Comparison of ENCODE assay signal across 18 cellular contexts in genomic region chr7:6575246-6576023, GRCh38. TPM values are rescaled to one million over a fixed set of nuclear protein-coding genes. Genes with fewer than 3 reads are reported as not detected.
DNase-seq lines count a peak whose midpoint lies in the region; ATAC-seq, FAIRE-seq and TF ChIP-seq lines count a peak whose summit lies in the region.
"Had no signal": no experiment of that assay in that cellular context is flagged by ENCODE, and none has a peak within 500 bp of the region (broad histone marks: within the 10 kb centered on the region; RNA-seq: fewer than 3 reads in every experiment).

No MANE protein-coding gene starts in this region.

- peak overlapping the region; percentile 99 for H3K4me3 ChIP-seq in Loucy (ENCODE audit: low read length, poor library complexity, severe bottlenecking)
- H3K4me3 ChIP-seq in K562, result no peak overlapping the region
- H3K4me3 ChIP-seq in osteoblast (ENCODE audit: insufficient read depth, low read length), result no peak overlapping the region
- H3K4me3 ChIP-seq in stomach, result no peak overlapping the region
- H3K4me3 ChIP-seq: sigmoid colon had no signal

- CTCF ChIA-PET in activated naive CD4-positive, alpha-beta T cell treated with anti-CD3 and anti-CD28 coated beads for 36 hours (lab: Charles Lee), result interaction anchor here (0.6 to 3.8 kb wide), 11 partner anchors 15 to 720 kb away, joined by 3 to 36 read pairs (median 3); no protein-coding TSS in a partner anchor
- CTCF ChIA-PET in K562 (lab: Yijun Ruan, JAX; ENCODE audit: low intra/inter-chr PET ratio), result no interaction called here

- peak overlapping the region; percentile 78 for H3K4me3 Mint-ChIP-seq in activated naive CD4-positive, alpha-beta T cell treated with anti-CD3 and anti-CD28 coated beads for 36 hours

- FAIRE-seq in K562 (lab: Jason Lieb, UNC), result no peak

- TF ChIP-seq POLR2A in K562 (conservative IDR thresholded peaks at IDR 0.05) (no peak), stomach (IDR thresholded peaks at IDR 0.05) (no peak)

- H4K20me1 ChIP-seq in Loucy (ENCODE audit: insufficient read depth, low read length, poor library complexity, severe bottlenecking), result no peaks in the 10 kb centered on the region
- H4K20me1 ChIP-seq in K562 (replicated peaks; ENCODE audit: control insufficient read depth, insufficient read depth, low read length), result no peaks in the 10 kb centered on the region
- H4K20me1 ChIP-seq in osteoblast (ENCODE audit: insufficient read depth, low read length), result no peaks in the 10 kb centered on the region

- H3K9me1 ChIP-seq in K562 (ENCODE audit: control insufficient read depth, insufficient read depth, low read length), result no peaks in the 10 kb centered on the region

- no peak for TF ChIP-seq EP300 in K562 (IDR thresholded peaks at IDR 0.05; ENCODE audit: low read length)
- TF ChIP-seq EP300 in stomach (IDR thresholded peaks at IDR 0.05), result no peak

- DNase-seq in activated naive CD4-positive, alpha-beta T cell treated with anti-CD3 and anti-CD28 coated beads for 36 hours, result no peak
- DNase-seq in activated naive CD4-positive, alpha-beta T cell treated with anti-CD3 and anti-CD28 coated beads, Interleukin-2, amount 50 U/mL, for 16 hours, result no peak
- DNase-seq in K562 (ENCODE audit: extremely low read depth in 1 of 4, low spot score in 3 of 4) (no peak), osteoblast (ENCODE audit: insufficient read length, low spot score, missing footprints) (peak; percentile 72), AG08395 (ENCODE audit: low spot score) (no peak), stomach (no peak)
- DNase-seq: activated CD8-positive, alpha-beta memory T cell treated with anti-CD3 and anti-CD28 coated beads for 24 hours; activated gamma-delta T cell treated with Interleukin-2 at 50 U/mL for 16 hours; effector CD4-positive, alpha-beta T cell; esophagus squamous epithelium; MG63; sigmoid colon; SK-N-SH; stimulated activated CD4-positive, alpha-beta T cell treated with anti-CD3 and anti-CD28 coated beads, Interleukin-1b, Interleukin-23, amount 100 ng/mL, for 48 hours had no signal

- H3K27me3 Mint-ChIP-seq in activated naive CD4-positive, alpha-beta T cell treated with anti-CD3 and anti-CD28 coated beads for 36 hours (ENCODE audit: low read depth), result no peaks in the 10 kb centered on the region

- BruUV-seq in K562 (replicated peaks; lab: Mats Ljungman, UMichigan), result no TSS peak

- H3K36me3 Mint-ChIP-seq in activated naive CD4-positive, alpha-beta T cell treated with anti-CD3 and anti-CD28 coated beads for 36 hours (ENCODE audit: low read depth), result peaks cover 8% of the 10 kb centered on the region

- H3F3A ChIP-seq in Loucy (ENCODE audit: low read depth), result no peaks in the 10 kb centered on the region; the same call in 1 of the 2 replicates

- H3K4me1 ChIP-seq in Loucy (ENCODE audit: insufficient read depth, low read length, poor library complexity, severe bottlenecking) (peaks cover 6% of the 10 kb centered on the region), K562 (replicated peaks in 1 of 2; ENCODE audit: control insufficient read depth in 2 of 2, insufficient read depth in 2 of 2, low read length in 2 of 2) (peaks cover 13 to 20% of the 10 kb centered on the region in 2 experiments), osteoblast (ENCODE audit: insufficient read depth, low read length) (peaks cover 2% of the 10 kb centered on the region), stomach (peaks cover 0 to 16% (median 12%) of the 10 kb centered on the region in 4 donors)

- H3K4me2 ChIP-seq in Loucy (ENCODE audit: low read depth, low read length, poor library complexity, severe bottlenecking), result peak overlapping the region; percentile 56
- peak overlapping the region; percentile 89; the same call in 1 of the 2 replicates for H3K4me2 ChIP-seq in K562 (ENCODE audit: insufficient read depth, low read length)
- no peak overlapping the region for H3K4me2 ChIP-seq in osteoblast (ENCODE audit: insufficient read depth, low read length)

- TF ChIP-seq CTCF in Loucy (conservative IDR thresholded peaks at IDR 0.05; ENCODE audit: low read length) (no peak), K562 (IDR thresholded peaks at IDR 0.05 in 2 of 3, conservative IDR thresholded peaks at IDR 0.05 in 1 of 3; ENCODE audit: insufficient read depth in 2 of 3, low read depth in 1 of 3, low read length in 3 of 3) (no peak), osteoblast (IDR thresholded peaks at IDR 0.05; ENCODE audit: extremely low read depth, low read depth, low read length) (no peak), stomach (IDR thresholded peaks at IDR 0.05) (no peak)

- no peak overlapping the region for H3K27ac Mint-ChIP-seq in activated naive CD4-positive, alpha-beta T cell treated with anti-CD3 and anti-CD28 coated beads for 36 hours

- H3K27me3 ChIP-seq in Loucy (ENCODE audit: insufficient read depth, low read length, poor library complexity, severe bottlenecking), result no peaks in the 10 kb centered on the region
- H3K27me3 ChIP-seq in K562 (ENCODE audit: control insufficient read depth in 2 of 2, insufficient read depth in 2 of 2, low read length in 2 of 2), result peaks cover 4 to 6% of the 10 kb centered on the region in 2 experiments; a peak in 2 of 5 replicates
- no peaks in the 10 kb centered on the region for H3K27me3 ChIP-seq in osteoblast (ENCODE audit: insufficient read depth, low read length)
- H3K27me3 ChIP-seq in stomach, result peaks cover 0 to 4% (median 0%) of the 10 kb centered on the region in 3 donors
- H3K27me3 ChIP-seq: esophagus squamous epithelium, MG63, sigmoid colon had no signal

- 68% methylated on average over 9 of the region's 9 CpGs for WGBS in K562 (ENCODE audit: insufficient coverage, low coverage, missing lambda C conversion rate)
- WGBS in stomach, 5 donors, result 65 to 77% (median 75%) methylated on average over 9 of the region's 9 CpGs

- in situ Hi-C loops in K562 (cut with MboI), result no loop called here

- H3K79me2 ChIP-seq in Loucy (ENCODE audit: insufficient read depth, low read length) (0 out of 2 replicates have a peak, but pooled peaks cover 12% of the 10 kb centered on the region), K562 (ENCODE audit: control insufficient read depth, insufficient read depth, low read length) (peaks cover 20% of the 10 kb centered on the region), osteoblast (ENCODE audit: insufficient read depth, low read length) (no peaks in the 10 kb centered on the region)

- no peaks in the 10 kb centered on the region for H3K9me3 ChIP-seq in Loucy (ENCODE audit: insufficient read depth, low read depth, low read length)
- H3K9me3 ChIP-seq in K562 (replicated peaks; ENCODE audit: control insufficient read depth, insufficient read depth, low read depth, low read length), result no peaks in the 10 kb centered on the region
- H3K9me3 ChIP-seq in osteoblast (ENCODE audit: low read depth, low read length), result no peaks in the 10 kb centered on the region
- no peaks in the 10 kb centered on the region for H3K9me3 ChIP-seq in stomach
- H3K9me3 ChIP-seq: esophagus squamous epithelium, MG63, sigmoid colon, SK-N-SH had no signal

- POLR2A ChIA-PET in K562 (lab: Yijun Ruan, JAX), result interaction anchor here (0.6 to 1.7 kb wide), 4 partner anchors 8 to 70 kb away, joined by 3 to 5 read pairs (median 4); partner anchors contain the start of gene INTS15

- H2AFZ ChIP-seq in Loucy (ENCODE audit: low read length) (no peak overlapping the region), K562 (ENCODE audit: low read depth, low read length) (no peak overlapping the region), osteoblast (ENCODE audit: low read length) (no peak overlapping the region)

- no peaks in the 10 kb centered on the region for H3K9me2 ChIP-seq in Loucy (replicated peaks; ENCODE audit: low read depth, low read length)
- H3K9me2 ChIP-seq: SK-N-SH had no signal

- ATAC-seq in K562 (no peak), GM19328 (IDR thresholded peaks at IDR 0.05; ENCODE audit: unreplicated experiment) (no peak)
- ATAC-seq: PC-3 had no signal

- H3K9me3 Mint-ChIP-seq in activated naive CD4-positive, alpha-beta T cell treated with anti-CD3 and anti-CD28 coated beads for 36 hours, result no peaks in the 10 kb centered on the region

- H3K27ac ChIP-seq in K562 (ENCODE audit: extremely low read depth, low read depth, low read length) (no peak overlapping the region), osteoblast (ENCODE audit: low read depth, low read length) (no peak overlapping the region), stomach (no peak overlapping the region)
- H3K27ac ChIP-seq: esophagus squamous epithelium had no signal

- no peak for TF ChIP-seq RAD21 in K562 (CRISPR knock-in tag; conservative IDR thresholded peaks at IDR 0.05 in 1 of 2, IDR thresholded peaks at IDR 0.05 in 1 of 2)

- H3K36me3 ChIP-seq in Loucy (ENCODE audit: insufficient read depth, low read length), result no peaks in the 10 kb centered on the region
- H3K36me3 ChIP-seq in K562 (ENCODE audit: control insufficient read depth, insufficient read depth, low read length), result peaks cover 12% of the 10 kb centered on the region; the same call in 2 of the 3 replicates
- H3K36me3 ChIP-seq in osteoblast (ENCODE audit: insufficient read depth, low read length), result peaks cover 2% of the 10 kb centered on the region
- H3K36me3 ChIP-seq in stomach, result peaks cover 0 to 15% (median 13%) of the 10 kb centered on the region in 4 donors
- H3K36me3 ChIP-seq: MG63 had no signal

- intact Hi-C loops in activated naive CD4-positive, alpha-beta T cell treated with anti-CD3 and anti-CD28 coated beads for 36 hours (cut with micrococcal nuclease), result loop anchor here (2.0 kb wide), 1 partner anchor 131 kb away; the partner anchor contains the start of gene ZNF12
- intact Hi-C loops in K562 (cut with micrococcal nuclease) (no loop called here), stomach (cut with DNase I; ENCODE audit: low total_unique reads) (no loop called here)

- no peak overlapping the region for H3K9ac ChIP-seq in Loucy (ENCODE audit: low read depth, low read length, poor library complexity, severe bottlenecking)
- no peak overlapping the region for H3K9ac ChIP-seq in K562 (ENCODE audit: insufficient read depth in 1 of 2, low read depth in 2 of 2, low read length in 2 of 2)
- H3K9ac ChIP-seq: SK-N-SH had no signal

- peaks cover 20% of the 10 kb centered on the region for H3K4me1 Mint-ChIP-seq in activated naive CD4-positive, alpha-beta T cell treated with anti-CD3 and anti-CD28 coated beads for 36 hours (ENCODE audit: low read depth)

RNA-seq across cellular contexts. Expression of gene ZDHHC4, which starts 1.8 kb away (rescaled TPM):
- 10 to 100 TPM; 48.1 to 49.4 TPM for total RNA-seq in activated naive CD4-positive, alpha-beta T cell treated with anti-CD3 and anti-CD28 coated beads for 36 hours
- 108 and 190 TPM in 2 replicates for total RNA-seq in K562 (2011; cell fraction: chromatin; rRNA removed; ENCODE audit: low replicate concordance)
- total RNA-seq in K562 (2011; cell fraction: nucleolus; rRNA removed), result 140 and 154 TPM in 2 replicates
- 158 and 180 TPM in 2 replicates for total RNA-seq in K562 (2011; cell fraction: nucleoplasm; rRNA removed)
- 33.4 and 44.9 TPM in 2 replicates for total RNA-seq in K562 (2014; rRNA removed)
- total RNA-seq in K562 (2014; rRNA removed; fragmentation: Illumina TruSeq; extraction: Trizol), result 58.3 and 59.1 TPM in 2 replicates
- total RNA-seq in K562 (2015; rRNA removed; fragmentation: Illumina TruSeq; extraction: Trizol), result 53.5 and 53.8 TPM in 2 replicates
- total RNA-seq in K562 (2021), result 54.1 and 58.7 TPM in 2 replicates
- 106 and 124 TPM in 2 replicates for polyA plus RNA-seq in K562 (2011; rRNA removed)
- 175 and 252 TPM in 2 replicates for polyA plus RNA-seq in K562 (2011; cell fraction: cytosol; rRNA removed)
- polyA plus RNA-seq in K562 (2011; cell fraction: nucleus; rRNA removed), result 125 and 165 TPM in 2 replicates
- 55.6 and 112 TPM in 2 replicates for polyA plus RNA-seq in K562 (2012)
- 64.3 and 71.1 TPM in 2 replicates for polyA plus RNA-seq in K562 (2014; fragmentation: Illumina TruSeq; extraction: Trizol)
- 10 to 100 TPM; 58.9 to 77.0 TPM for polyA plus RNA-seq in K562 (2014; fragmentation: Nextera tagmentation; extraction: Ambion mirVana)
- polyA plus RNA-seq in K562 (2014; rRNA removed), result 52.5 and 60.4 TPM in 2 replicates
- polyA minus RNA-seq in K562 (2011; rRNA and poly(A)+ RNA removed), result 185 and 193 TPM in 2 replicates
- 41.9 and 55.5 TPM in 2 replicates for polyA minus RNA-seq in K562 (2011; cell fraction: cytosol; rRNA and poly(A)+ RNA removed)
- 36.5 and 65.0 TPM in 2 replicates for polyA minus RNA-seq in K562 (2011; cell fraction: nucleus; rRNA and poly(A)+ RNA removed)
- total RNA-seq in osteoblast, result 51.0 and 61.6 TPM in 2 replicates
- 10 to 100 TPM in 3 of 5 donors, 1 to 10 TPM in 2; 4.1 to 78.4 (median 22.8) TPM for total RNA-seq in stomach
- 10 to 100 TPM; 41.4 to 49.7 (median 46.4) TPM for polyA plus RNA-seq in stomach

RNA-seq across cellular contexts. Expression of gene INTS15, which starts 14.4 kb away (rescaled TPM):
- 10 to 100 TPM; 24.9 to 27.5 TPM for total RNA-seq in activated naive CD4-positive, alpha-beta T cell treated with anti-CD3 and anti-CD28 coated beads for 36 hours
- 27.7 and 71.3 TPM in 2 replicates for total RNA-seq in K562 (2011; cell fraction: chromatin; rRNA removed; ENCODE audit: low replicate concordance)
- 41.2 and 44.5 TPM in 2 replicates for total RNA-seq in K562 (2011; cell fraction: nucleolus; rRNA removed)
- 27.3 and 28.3 TPM in 2 replicates for total RNA-seq in K562 (2011; cell fraction: nucleoplasm; rRNA removed)
- total RNA-seq in K562 (2014; rRNA removed) (12.6 and 21.2 TPM in 2 replicates), K562 (2014; rRNA removed; fragmentation: Illumina TruSeq; extraction: Trizol) (8.3 and 8.4 TPM in 2 replicates), K562 (2015; rRNA removed; fragmentation: Illumina TruSeq; extraction: Trizol) (10.3 and 10.9 TPM in 2 replicates), K562 (2021) (23.5 and 24.6 TPM in 2 replicates), osteoblast (11.9 and 13.0 TPM in 2 replicates), stomach (100 to 1,000 TPM in 1 of 5 donors, 10 to 100 TPM in 4; 12.7 to 203 (median 40.3) TPM)
- polyA plus RNA-seq in K562 (2011; rRNA removed) (11.6 and 17.2 TPM in 2 replicates), K562 (2014; fragmentation: Illumina TruSeq; extraction: Trizol) (26.4 and 28.9 TPM in 2 replicates), K562 (2014; fragmentation: Nextera tagmentation; extraction: Ambion mirVana) (under 1 TPM; 0.52 to 0.57 TPM), K562 (2014; rRNA removed) (16.8 and 17.9 TPM in 2 replicates), stomach (10 to 100 TPM in 2 of 3 donors, 1 to 10 TPM in 1; 9.3 to 11.5 (median 10.7) TPM)
- 17.0 and 23.4 TPM in 2 replicates for polyA plus RNA-seq in K562 (2011; cell fraction: cytosol; rRNA removed)
- polyA plus RNA-seq in K562 (2011; cell fraction: nucleus; rRNA removed), result 20.9 and 27.8 TPM in 2 replicates
- polyA plus RNA-seq in K562 (2012), result 21.6 and 35.8 TPM in 2 replicates
- 7.0 and 7.2 TPM in 2 replicates for polyA minus RNA-seq in K562 (2011; rRNA and poly(A)+ RNA removed)
- polyA minus RNA-seq in K562 (2011; cell fraction: cytosol; rRNA and poly(A)+ RNA removed), result 8.8 and 11.4 TPM in 2 replicates
- polyA minus RNA-seq in K562 (2011; cell fraction: nucleus; rRNA and poly(A)+ RNA removed), result 8.8 and 8.9 TPM in 2 replicates

RNA-seq across cellular contexts. Expression of gene GRID2IP, which starts 24.2 kb away (rescaled TPM):
- total RNA-seq in activated naive CD4-positive, alpha-beta T cell treated with anti-CD3 and anti-CD28 coated beads for 36 hours, result under 1 TPM; 0.10 to 0.12 TPM
- 0.09 TPM in 1 of 2 replicates, not detected in the other for total RNA-seq in K562 (2011; cell fraction: chromatin; rRNA removed; ENCODE audit: low replicate concordance)
- total RNA-seq in K562 (2011; cell fraction: nucleolus; rRNA removed), result not detected in 2 replicates
- total RNA-seq in K562 (2011; cell fraction: nucleoplasm; rRNA removed), result not detected in 2 replicates
- total RNA-seq in K562 (2014; rRNA removed) (not detected in 2 replicates), K562 (2014; rRNA removed; fragmentation: Illumina TruSeq; extraction: Trizol) (not detected in 2 replicates), K562 (2015; rRNA removed; fragmentation: Illumina TruSeq; extraction: Trizol) (not detected in 2 replicates), K562 (2021) (not detected in 2 replicates), osteoblast (under 0.01 TPM in 1 of 2 replicates, not detected in the other), stomach (under 1 TPM in 1 of 5 donors, not detected in 4; 0.37 TPM)
- polyA plus RNA-seq in K562 (2011; rRNA removed) (not detected in 2 replicates), K562 (2014; fragmentation: Illumina TruSeq; extraction: Trizol) (not detected in 2 replicates), K562 (2014; fragmentation: Nextera tagmentation; extraction: Ambion mirVana) (not detected), K562 (2014; rRNA removed) (not detected in 2 replicates), stomach (under 1 TPM in 2 of 3 donors, not detected in 1; 0.23 to 0.25 TPM)
- not detected in 2 replicates for polyA plus RNA-seq in K562 (2011; cell fraction: cytosol; rRNA removed)
- not detected in 2 replicates for polyA plus RNA-seq in K562 (2011; cell fraction: nucleus; rRNA removed)
- polyA plus RNA-seq in K562 (2012), result not detected in 2 replicates
- polyA minus RNA-seq in K562 (2011; rRNA and poly(A)+ RNA removed), result not detected in 2 replicates
- not detected in 2 replicates for polyA minus RNA-seq in K562 (2011; cell fraction: cytosol; rRNA and poly(A)+ RNA removed)
- not detected in 2 replicates for polyA minus RNA-seq in K562 (2011; cell fraction: nucleus; rRNA and poly(A)+ RNA removed)
- total RNA-seq: PC-3, sigmoid colon had no signal
- polyA plus RNA-seq: AG04450 had no signal

RNA-seq across cellular contexts. Expression of gene ZNF853, which starts 40.0 kb away (rescaled TPM):
- under 1 TPM; 0.69 to 0.91 TPM for total RNA-seq in activated naive CD4-positive, alpha-beta T cell treated with anti-CD3 and anti-CD28 coated beads for 36 hours
- not detected in 2 replicates for total RNA-seq in K562 (2011; cell fraction: chromatin; rRNA removed; ENCODE audit: low replicate concordance)
- total RNA-seq in K562 (2011; cell fraction: nucleolus; rRNA removed), result 0.17 TPM in 1 of 2 replicates, not detected in the other
- not detected in 2 replicates for total RNA-seq in K562 (2011; cell fraction: nucleoplasm; rRNA removed)
- total RNA-seq in K562 (2014; rRNA removed), result 0.04 TPM in 1 of 2 replicates, not detected in the other
- total RNA-seq in K562 (2014; rRNA removed; fragmentation: Illumina TruSeq; extraction: Trizol), result not detected in 2 replicates
- not detected in 2 replicates for total RNA-seq in K562 (2015; rRNA removed; fragmentation: Illumina TruSeq; extraction: Trizol)
- total RNA-seq in K562 (2021), result not detected in 2 replicates
- polyA plus RNA-seq in K562 (2011; rRNA removed), result 0.05 TPM in 1 of 2 replicates, not detected in the other
- 0.01 and 0.03 TPM in 2 replicates for polyA plus RNA-seq in K562 (2011; cell fraction: cytosol; rRNA removed)
- polyA plus RNA-seq in K562 (2011; cell fraction: nucleus; rRNA removed), result 0.04 TPM in 1 of 2 replicates, not detected in the other
- polyA plus RNA-seq in K562 (2012), result 0.06 TPM in 1 of 2 replicates, not detected in the other
- polyA plus RNA-seq in K562 (2014; fragmentation: Illumina TruSeq; extraction: Trizol), result 0.03 TPM in 1 of 2 replicates, not detected in the other
- not detected for polyA plus RNA-seq in K562 (2014; fragmentation: Nextera tagmentation; extraction: Ambion mirVana)
- polyA plus RNA-seq in K562 (2014; rRNA removed), result not detected in 2 replicates
- polyA minus RNA-seq in K562 (2011; rRNA and poly(A)+ RNA removed), result 0.32 TPM in 1 of 2 replicates, not detected in the other
- not detected in 2 replicates for polyA minus RNA-seq in K562 (2011; cell fraction: cytosol; rRNA and poly(A)+ RNA removed)
- not detected in 2 replicates for polyA minus RNA-seq in K562 (2011; cell fraction: nucleus; rRNA and poly(A)+ RNA removed)
- total RNA-seq in osteoblast, result under 0.01 TPM in 2 replicates
- total RNA-seq in stomach, result 10 to 100 TPM in 2 of 5 donors, 1 to 10 TPM in 3; 3.8 to 30.9 (median 8.6) TPM
- polyA plus RNA-seq in stomach, result 1 to 10 TPM; 1.6 to 2.6 (median 2.0) TPM
